ENCODE assay signal across 10 cellular contexts in genomic region chr17:81371910-81372760, GRCh38. TPM values are rescaled to one million over a fixed set of nuclear protein-coding genes. Genes with fewer than 3 reads are reported as not detected.
DNase-seq lines count a peak whose midpoint lies in the region; ATAC-seq, FAIRE-seq and TF ChIP-seq lines count a peak whose summit lies in the region.
"Had no signal": no experiment of that assay in that cellular context is flagged by ENCODE, and none has a peak within 500 bp of the region (broad histone marks: within the 10 kb centered on the region; RNA-seq: fewer than 3 reads in every experiment).

No MANE protein-coding gene starts in this region.

- TF ChIP-seq CTCF in K562 (IDR thresholded peaks at IDR 0.05 in 2 of 3, conservative IDR thresholded peaks at IDR 0.05 in 1 of 3; ENCODE audit: insufficient read depth in 2 of 3, low read depth in 1 of 3, low read length in 3 of 3) (peak; percentile 49 to 71 (median 67)), transverse colon (IDR thresholded peaks at IDR 0.05) (peak in 4 of 5 experiments; percentile 19 to 36 (median 31)), MM.1S (IDR thresholded peaks at IDR 0.05; ENCODE audit: low read length) (no peak)

- H3K9ac ChIP-seq in K562 (ENCODE audit: insufficient read depth in 1 of 2, low read depth in 2 of 2, low read length in 2 of 2) (peak overlapping the region in 1 of 2 experiments; percentile 69; a peak in 2 of 4 replicates), MM.1S (ENCODE audit: low read length) (no peak overlapping the region)
- H3K9ac ChIP-seq: BLaER1 had no signal

- no peaks in the 10 kb centered on the region for H3K9me1 ChIP-seq in K562 (ENCODE audit: control insufficient read depth, insufficient read depth, low read length)

- H3K9me2 ChIP-seq in MM.1S (replicated peaks; ENCODE audit: insufficient read depth, low read length): no peaks in the 10 kb centered on the region

- TF ChIP-seq EP300 in K562 (IDR thresholded peaks at IDR 0.05; ENCODE audit: low read length) (no peak), transverse colon (IDR thresholded peaks at IDR 0.05; ENCODE audit: low read depth) (no peak)

- DNase-seq in NCI-H1092 treated with DMSO at 0.1 percent for 48 hours (lab: John Stamatoyannopoulos, UW): peak; percentile 19
- DNase-seq in NCI-H1092 (lab: John Stamatoyannopoulos, UW): no peak
- DNase-seq in K562 (ENCODE audit: extremely low read depth in 1 of 4, low spot score in 3 of 4): peak in 3 of 4 experiments; percentile 44 to 63 (median 59)
- DNase-seq in iris pigment epithelial cell (ENCODE audit: low read depth): peak; percentile 44
- peak; percentile 38 for DNase-seq in transverse colon
- DNase-seq in urothelium cell line (ENCODE audit: low spot score): no peak
- no peak for DNase-seq in MM.1S
- DNase-seq: activated CD4-positive, alpha-beta memory T cell treated with anti-CD3 and anti-CD28 coated beads, Interleukin-2, amount 10 ng/mL, durations not matched to agents 7 days and 5 days had no signal

- no peaks in the 10 kb centered on the region for H3K27me3 ChIP-seq in K562 (ENCODE audit: control insufficient read depth in 2 of 2, insufficient read depth in 2 of 2, low read length in 2 of 2)
- H3K27me3 ChIP-seq in transverse colon: peaks cover 6% of the 10 kb centered on the region
- H3K27me3 ChIP-seq in MM.1S (replicated peaks; ENCODE audit: insufficient read depth, low read length): peaks cover 95% of the 10 kb centered on the region

- POLR2A ChIA-PET in K562 (lab: Yijun Ruan, JAX): interaction anchor here (0.6 to 0.7 kb wide), 2 partner anchors 8 to 16 kb away, joined by 3 read pairs; no protein-coding TSS in a partner anchor

- CTCF ChIA-PET in K562 (lab: Yijun Ruan, JAX; ENCODE audit: low intra/inter-chr PET ratio): interaction anchor here (1.2 to 1.5 kb wide), 2 partner anchors 99 to 112 kb away, joined by 4 to 5 read pairs; no protein-coding TSS in a partner anchor

- H3K79me2 ChIP-seq in K562 (ENCODE audit: control insufficient read depth, insufficient read depth, low read length): no peaks in the 10 kb centered on the region
- H3K79me2 ChIP-seq in MM.1S (ENCODE audit: low read length): no peaks in the 10 kb centered on the region

- peak; percentile 30 to 61 for TF ChIP-seq RAD21 in K562 (CRISPR knock-in tag; conservative IDR thresholded peaks at IDR 0.05 in 1 of 2, IDR thresholded peaks at IDR 0.05 in 1 of 2)

- no TSS peak for BruUV-seq in K562 (replicated peaks; lab: Mats Ljungman, UMichigan)

- no peak overlapping the region for H3K4me2 ChIP-seq in K562 (ENCODE audit: insufficient read depth, low read length)
- H3K4me2 ChIP-seq in MM.1S (ENCODE audit: low read depth, low read length): no peak overlapping the region
- H3K4me2 ChIP-seq: BLaER1 had no signal

- 58% methylated on average over 20 of the region's 22 CpGs for WGBS in K562 (ENCODE audit: insufficient coverage, low coverage, missing lambda C conversion rate)
- 73% methylated on average over 20 of the region's 22 CpGs; no CpG with 5 or more reads in 1 of the 2 donors for WGBS in transverse colon (ENCODE audit: low coverage in 1 of 2), 2 donors

- intact Hi-C loops in K562 (cut with micrococcal nuclease) (no loop called here), transverse colon (cut with DNase I; ENCODE audit: low total_unique reads) (no loop called here)

- FAIRE-seq in K562 (lab: Jason Lieb, UNC) (no peak), urothelium cell line (lab: Jason Lieb, UNC) (no peak)

- in situ Hi-C loops in K562 (cut with MboI) (no loop called here), transverse colon (cut with MboI; ENCODE audit: low pct_ligation_motif_present in 1 of 4, low pct_unique_long_range_greater_than_20kb in 1 of 4, low sequenced_read_pairs in 3 of 4) (no loop called here)

- H3K4me3 ChIP-seq in K562 (no peak overlapping the region), transverse colon (no peak overlapping the region), MM.1S (ENCODE audit: low read length) (no peak overlapping the region)
- H3K4me3 ChIP-seq: BLaER1 had no signal

- no peaks in the 10 kb centered on the region for H3K9me3 ChIP-seq in K562 (replicated peaks; ENCODE audit: control insufficient read depth, insufficient read depth, low read depth, low read length)
- H3K9me3 ChIP-seq in transverse colon: no peaks in the 10 kb centered on the region
- H3K9me3 ChIP-seq in MM.1S (replicated peaks; ENCODE audit: insufficient read depth, low read length): no peaks in the 10 kb centered on the region
- H3K9me3 ChIP-seq: BLaER1 had no signal

- H3K27ac ChIP-seq in K562 (ENCODE audit: extremely low read depth, low read depth, low read length) (no peak overlapping the region), transverse colon (peak overlapping the region in 2 of 4 donors; percentile 2 to 12), MM.1S (ENCODE audit: low read length) (no peak overlapping the region)
- H3K27ac ChIP-seq: BLaER1 had no signal

- H3K36me3 ChIP-seq in K562 (ENCODE audit: control insufficient read depth, insufficient read depth, low read length): no peaks in the 10 kb centered on the region
- H3K36me3 ChIP-seq in transverse colon: no peaks in the 10 kb centered on the region
- H3K36me3 ChIP-seq in MM.1S (replicated peaks; ENCODE audit: insufficient read depth, low read length): no peaks in the 10 kb centered on the region
- H3K36me3 ChIP-seq: BLaER1 had no signal

- ATAC-seq in K562 (peak; percentile 94), HG03571 (IDR thresholded peaks at IDR 0.05; ENCODE audit: unreplicated experiment) (no peak)

- peaks cover 0 to 29% of the 10 kb centered on the region in 2 experiments; a peak in 2 of 5 replicates for H3K4me1 ChIP-seq in K562 (replicated peaks in 1 of 2; ENCODE audit: control insufficient read depth in 2 of 2, insufficient read depth in 2 of 2, low read length in 2 of 2)
- peaks cover 0 to 3% (median 0%) of the 10 kb centered on the region in 4 donors for H3K4me1 ChIP-seq in transverse colon
- H3K4me1 ChIP-seq in MM.1S (ENCODE audit: low read length): no peaks in the 10 kb centered on the region

- no peaks in the 10 kb centered on the region for H4K20me1 ChIP-seq in K562 (replicated peaks; ENCODE audit: control insufficient read depth, insufficient read depth, low read length)
- no peaks in the 10 kb centered on the region for H4K20me1 ChIP-seq in MM.1S (ENCODE audit: insufficient read depth, low read length)

- H2AFZ ChIP-seq in K562 (ENCODE audit: low read depth, low read length) (peak overlapping the region; percentile 82), MM.1S (ENCODE audit: low read length) (no peak overlapping the region)

- H3F3A ChIP-seq in MM.1S (ENCODE audit: insufficient read depth, low read length): no peaks in the 10 kb centered on the region

- TF ChIP-seq POLR2A in K562 (conservative IDR thresholded peaks at IDR 0.05) (no peak), transverse colon (IDR thresholded peaks at IDR 0.05) (no peak)

TF ChIP-seq in K562, 482 proteins besides CTCF, POLR2A, EP300 and RAD21 (continues in another document):
- TF ChIP-seq CREB1 (IDR thresholded peaks at IDR 0.05) (no peak), CREB1 (CRISPR knock-in tag; IDR thresholded peaks at IDR 0.05) (peak; percentile 32; the same call in 1 of the 2 replicates), ZNF740 (CRISPR knock-in tag; IDR thresholded peaks at IDR 0.05) (peak; percentile 81), ZNF740 (tag; IDR thresholded peaks at IDR 0.05) (peak in 1 of 2 experiments; percentile 63; a peak in 1 of 4 replicates), PYGO2 (tag; IDR thresholded peaks at IDR 0.05) (no peak), ZFX (CRISPR knock-in tag; IDR thresholded peaks at IDR 0.05) (peak; percentile 37; the same call in 1 of the 2 replicates), MNT (conservative IDR thresholded peaks at IDR 0.05) (no peak)

RNA-seq across cellular contexts. Expression of gene BAHCC1, which starts 23.1 kb away (rescaled TPM):
- 32.5 and 87.9 TPM in 2 replicates for total RNA-seq in K562 (2011; cell fraction: chromatin; rRNA removed; ENCODE audit: low replicate concordance)
- 48.6 and 57.5 TPM in 2 replicates for total RNA-seq in K562 (2011; cell fraction: nucleolus; rRNA removed)
- total RNA-seq in K562 (2011; cell fraction: nucleoplasm; rRNA removed): 39.0 and 40.6 TPM in 2 replicates
- 11.1 and 13.9 TPM in 2 replicates for total RNA-seq in K562 (2014; rRNA removed)
- total RNA-seq in K562 (2014; rRNA removed; fragmentation: Illumina TruSeq; extraction: Trizol): 2.1 and 2.6 TPM in 2 replicates
- total RNA-seq in K562 (2015; rRNA removed; fragmentation: Illumina TruSeq; extraction: Trizol): 5.0 and 6.5 TPM in 2 replicates
- 20.8 and 26.9 TPM in 2 replicates for total RNA-seq in K562 (2021)
- 4.4 and 11.8 TPM in 2 replicates for polyA plus RNA-seq in K562 (2011; rRNA removed)
- polyA plus RNA-seq in K562 (2011; cell fraction: cytosol; rRNA removed): 8.6 and 8.8 TPM in 2 replicates
- polyA plus RNA-seq in K562 (2011; cell fraction: nucleus; rRNA removed): 112 and 139 TPM in 2 replicates
- polyA plus RNA-seq in K562 (2012): 14.4 and 22.5 TPM in 2 replicates
- 5.5 and 6.8 TPM in 2 replicates for polyA plus RNA-seq in K562 (2014; fragmentation: Illumina TruSeq; extraction: Trizol)
- under 1 TPM; 0.14 to 0.24 TPM for polyA plus RNA-seq in K562 (2014; fragmentation: Nextera tagmentation; extraction: Ambion mirVana)
- polyA plus RNA-seq in K562 (2014; rRNA removed): 17.2 and 23.3 TPM in 2 replicates
- 0.72 and 2.7 TPM in 2 replicates for polyA minus RNA-seq in K562 (2011; rRNA and poly(A)+ RNA removed)
- polyA minus RNA-seq in K562 (2011; cell fraction: cytosol; rRNA and poly(A)+ RNA removed): 6.8 and 8.7 TPM in 2 replicates
- polyA minus RNA-seq in K562 (2011; cell fraction: nucleus; rRNA and poly(A)+ RNA removed): 12.7 and 15.3 TPM in 2 replicates
- 100 to 1,000 TPM in 1 of 4 donors, 10 to 100 TPM in 2, 1 to 10 TPM in 1; 8.7 to 133 (median 12.4) TPM for total RNA-seq in transverse colon

Comparison
In these comparisons a context has a peak if more than half of its experiments do, and no peak if none do; other contexts are left out.
1. DNase-seq: peak in NCI-H1092 treated with DMSO at 0.1 percent for 48 hours (single experiment), K562 (3 of 4), iris pigment epithelial cell (single experiment) and transverse colon (single experiment); none in NCI-H1092 (single experiment), urothelium cell line (single experiment) and MM.1S (single experiment).